In genomic region chr15:70789213-70789612, GRCh38 we compare ENCODE assay signal across 1 cellular context.
TF ChIP-seq lines count a peak whose summit lies in the region.

No MANE protein-coding gene starts in this region.

TF ChIP-seq in A549, 52 proteins besides CTCF, POLR2A, EP300 and RAD21:
- TF ChIP-seq ZFP36 (IDR thresholded peaks at IDR 0.05; ENCODE audit: borderline replicate concordance, partially characterized antibody) (no peak), MAX (IDR thresholded peaks at IDR 0.05) (peak; percentile 24)
